Comparison of ENCODE assay signal across 8 cellular contexts in genomic region chr9:4986291-4986690, GRCh38. TPM values are rescaled to one million over a fixed set of nuclear protein-coding genes. Genes with fewer than 3 reads are reported as not detected.
DNase-seq lines count a peak whose midpoint lies in the region; ATAC-seq and TF ChIP-seq lines count a peak whose summit lies in the region.

No MANE protein-coding gene starts in this region.

- H3K27ac Mint-ChIP-seq in activated CD4-positive, alpha-beta memory T cell treated with anti-CD3 and anti-CD28 coated beads, Interleukin-2, amount 10 ng/mL, durations not matched to agents 7 days and 5 days, result peak overlapping the region; percentile 90
- peak overlapping the region; percentile 81 to 95 (median 92) for H3K27ac Mint-ChIP-seq in immature natural killer cell

- H3K9ac ChIP-seq in SK-N-SH, result peak overlapping the region; percentile 90

- H3F3A ChIP-seq in SK-N-SH (replicated peaks; ENCODE audit: insufficient read depth), result peaks cover 25% of the 10 kb centered on the region

- H3K9me3 ChIP-seq in SK-N-SH (no peaks in the 10 kb centered on the region), suprapubic skin (no peaks in the 10 kb centered on the region)

- peaks cover 42% of the 10 kb centered on the region for H3K4me1 Mint-ChIP-seq in activated CD4-positive, alpha-beta memory T cell treated with anti-CD3 and anti-CD28 coated beads, Interleukin-2, amount 10 ng/mL, durations not matched to agents 7 days and 5 days
- peaks cover 11 to 30% of the 10 kb centered on the region in 2 donors for H3K4me1 Mint-ChIP-seq in immature natural killer cell

- H3K4me1 ChIP-seq in SK-N-SH (ENCODE audit: control insufficient read depth in 1 of 2, insufficient read depth in 2 of 2, low read depth in 1 of 2, low read length in 1 of 2) (peaks cover 12 to 14% of the 10 kb centered on the region in 2 experiments; a peak in 3 of 4 replicates), suprapubic skin (peaks cover 48% of the 10 kb centered on the region)

- POLR2A ChIA-PET in SK-N-SH (lab: Yijun Ruan, JAX), result interaction anchor here (0.9 kb wide), 1 partner anchor 11 kb away, joined by 3 read pairs; no protein-coding TSS in a partner anchor
- POLR2A ChIA-PET in activated CD4-positive, alpha-beta memory T cell treated with anti-CD3 and anti-CD28 coated beads, Interleukin-2, amount 10 ng/mL, durations not matched to agents 7 days and 5 days (lab: Charles Lee), result interaction anchor here (0.7 to 3.5 kb wide), 16 partner anchors 16 to 1459 kb away, joined by 3 to 41 read pairs (median 9); partner anchors contain the start of genes AK3, CDC37L1, PLGRKT and RCL1

- H3K4me2 ChIP-seq in SK-N-SH, result peak overlapping the region; percentile 88

- no peak for DNase-seq in SK-N-SH
- DNase-seq in activated CD4-positive, alpha-beta memory T cell treated with anti-CD3 and anti-CD28 coated beads, Interleukin-2, amount 10 ng/mL, durations not matched to agents 7 days and 5 days, result no peak
- no peak for DNase-seq in immature natural killer cell
- no peak for DNase-seq in suprapubic skin (ENCODE audit: low spot score in 2 of 2)
- no peak for DNase-seq in NCI-H524 (lab: John Stamatoyannopoulos, UW)
- DNase-seq in 8988T, result no peak
- DNase-seq in HCEC 1CT, result no peak

- no peaks in the 10 kb centered on the region for H3K27me3 ChIP-seq in SK-N-SH (ENCODE audit: insufficient read depth)
- no peaks in the 10 kb centered on the region for H3K27me3 ChIP-seq in suprapubic skin

- TF ChIP-seq CTCF in SK-N-SH (IDR thresholded peaks at IDR 0.05), result no peak
- TF ChIP-seq CTCF in suprapubic skin (IDR thresholded peaks at IDR 0.05), result no peak

- no peak for TF ChIP-seq EP300 in SK-N-SH (IDR thresholded peaks at IDR 0.05; ENCODE audit: borderline replicate concordance in 1 of 2, low read depth in 1 of 2, low read length in 1 of 2)
- no peak for TF ChIP-seq EP300 in suprapubic skin (IDR thresholded peaks at IDR 0.05)

- peaks cover 57% of the 10 kb centered on the region for H3K79me2 ChIP-seq in SK-N-SH (ENCODE audit: insufficient read depth)

- TF ChIP-seq POLR2A in suprapubic skin (IDR thresholded peaks at IDR 0.05), result no peak

- H3K27ac ChIP-seq in SK-N-SH (ENCODE audit: low read depth in 2 of 2, low read length in 1 of 2) (peak overlapping the region in 1 of 2 experiments; percentile 97; a peak in 1 of 4 replicates), suprapubic skin (peak overlapping the region; percentile 98)

- H3K4me3 ChIP-seq in SK-N-SH (ENCODE audit: low read depth in 2 of 2, low read length in 1 of 2), result peak overlapping the region; percentile 82 to 86; a peak in 3 of 4 replicates
- peak overlapping the region; percentile 98 for H3K4me3 ChIP-seq in suprapubic skin

- H3K4me3 Mint-ChIP-seq in activated CD4-positive, alpha-beta memory T cell treated with anti-CD3 and anti-CD28 coated beads, Interleukin-2, amount 10 ng/mL, durations not matched to agents 7 days and 5 days, result peak overlapping the region; percentile 87
- H3K4me3 Mint-ChIP-seq in immature natural killer cell, result peak overlapping the region; percentile 90 to 97 (median 93)

- H3K9me2 ChIP-seq in SK-N-SH, result no peaks in the 10 kb centered on the region

- no peak for TF ChIP-seq RAD21 in SK-N-SH (IDR thresholded peaks at IDR 0.05; ENCODE audit: low read length)

- CTCF ChIA-PET in SK-N-SH (lab: Yijun Ruan, JAX), result interaction anchor here (0.6 to 6.4 kb wide), 5 partner anchors 12 to 604 kb away, joined by 3 to 102 read pairs (median 5); no protein-coding TSS in a partner anchor
- CTCF ChIA-PET in activated CD4-positive, alpha-beta memory T cell treated with anti-CD3 and anti-CD28 coated beads, Interleukin-2, amount 10 ng/mL, durations not matched to agents 7 days and 5 days (lab: Charles Lee), result interaction anchor here (0.9 to 5.8 kb wide), 15 partner anchors 8 to 614 kb away, joined by 3 to 54 read pairs (median 7); partner anchors contain the start of gene RCL1

- H4K20me1 ChIP-seq in SK-N-SH (ENCODE audit: insufficient read depth), result 0 out of 2 replicates have a peak, but pooled peaks cover 2% of the 10 kb centered on the region

- no peak for ATAC-seq in SK-N-SH treated with all-trans-retinoic acid at 6 μM for 48 hours

- H2AFZ ChIP-seq in SK-N-SH (ENCODE audit: low read depth), result no peak overlapping the region

- WGBS in SK-N-SH (ENCODE audit: low lambda C conversion rate), result 53% methylated on average over 3 of the region's 3 CpGs
- WGBS in suprapubic skin, result under 1% methylated on average over 3 of the region's 3 CpGs

- peaks cover 12% of the 10 kb centered on the region for H3K36me3 Mint-ChIP-seq in activated CD4-positive, alpha-beta memory T cell treated with anti-CD3 and anti-CD28 coated beads, Interleukin-2, amount 10 ng/mL, durations not matched to agents 7 days and 5 days (ENCODE audit: low read depth)
- H3K36me3 Mint-ChIP-seq in immature natural killer cell, result peaks cover 0 to 3% (median 0%) of the 10 kb centered on the region in 3 donors

- no peaks in the 10 kb centered on the region for H3K27me3 Mint-ChIP-seq in activated CD4-positive, alpha-beta memory T cell treated with anti-CD3 and anti-CD28 coated beads, Interleukin-2, amount 10 ng/mL, durations not matched to agents 7 days and 5 days
- H3K27me3 Mint-ChIP-seq in immature natural killer cell (ENCODE audit: low read depth in 3 of 3), result peaks cover 0 to 2% (median 0%) of the 10 kb centered on the region in 3 donors

- no peaks in the 10 kb centered on the region for H3K9me3 Mint-ChIP-seq in activated CD4-positive, alpha-beta memory T cell treated with anti-CD3 and anti-CD28 coated beads, Interleukin-2, amount 10 ng/mL, durations not matched to agents 7 days and 5 days
- no peaks in the 10 kb centered on the region for H3K9me3 Mint-ChIP-seq in immature natural killer cell

- H3K36me3 ChIP-seq in SK-N-SH (replicated peaks in 1 of 2; ENCODE audit: control insufficient read depth in 1 of 2, insufficient read depth in 2 of 2, low read length in 1 of 2), result peaks cover 3 to 6% of the 10 kb centered on the region in 2 experiments
- H3K36me3 ChIP-seq in suprapubic skin, result peaks cover 6% of the 10 kb centered on the region

TF ChIP-seq in SK-N-SH, 30 proteins besides CTCF, POLR2A, EP300 and RAD21:
- no peak for TF ChIP-seq CHD2 (IDR thresholded peaks at IDR 0.05; ENCODE audit: low read length, partially characterized antibody)

TF ChIP-seq in SK-N-SH treated with all-trans-retinoic acid at 6 μM for 48 hours, 23 proteins besides CTCF, POLR2A, EP300 and RAD21 (continues in another document):
- TF ChIP-seq CREB5 (CRISPR knock-in tag; IDR thresholded peaks at IDR 0.05; ENCODE audit: low read depth), result no peak
- no peak for TF ChIP-seq ARNTL (CRISPR knock-in tag; IDR thresholded peaks at IDR 0.05; ENCODE audit: borderline replicate concordance, low read depth)
- TF ChIP-seq ZNF565 (CRISPR knock-in tag; conservative IDR thresholded peaks at IDR 0.05; ENCODE audit: low read depth), result no peak
- TF ChIP-seq ZFP3 (CRISPR knock-in tag; IDR thresholded peaks at IDR 0.05), result no peak
- no peak for TF ChIP-seq TSHZ2 (CRISPR knock-in tag; IDR thresholded peaks at IDR 0.05)
- TF ChIP-seq GLIS3 (CRISPR knock-in tag; IDR thresholded peaks at IDR 0.05), result no peak
- TF ChIP-seq ESRRG (CRISPR knock-in tag; IDR thresholded peaks at IDR 0.05), result no peak
- TF ChIP-seq ISL1 (CRISPR knock-in tag; IDR thresholded peaks at IDR 0.05), result no peak
- TF ChIP-seq PPARA (CRISPR knock-in tag; IDR thresholded peaks at IDR 0.05; ENCODE audit: borderline replicate concordance), result no peak
- no peak for TF ChIP-seq SNAI2 (CRISPR knock-in tag; IDR thresholded peaks at IDR 0.05)
- no peak for TF ChIP-seq OSR1 (CRISPR knock-in tag; IDR thresholded peaks at IDR 0.05)
- no peak for TF ChIP-seq BACH2 (CRISPR knock-in tag; IDR thresholded peaks at IDR 0.05; ENCODE audit: borderline replicate concordance)
- TF ChIP-seq TCF4 (CRISPR knock-in tag; IDR thresholded peaks at IDR 0.05; ENCODE audit: borderline replicate concordance), result no peak
- no peak for TF ChIP-seq CSDC2 (CRISPR knock-in tag; IDR thresholded peaks at IDR 0.05)

RNA-seq across cellular contexts. Expression of gene JAK2, which starts 1.2 kb away (rescaled TPM):
- polyA plus RNA-seq in SK-N-SH (2012; rRNA removed) (1.3 and 2.3 TPM in 2 replicates), immature natural killer cell (10 to 100 TPM in 1 of 3 donors, 1 to 10 TPM in 2; 5.7 to 14.7 (median 6.8) TPM)
- 1.9 and 2.3 TPM in 2 replicates for polyA plus RNA-seq in SK-N-SH (2012; cell fraction: cytosol; rRNA removed)
- polyA plus RNA-seq in SK-N-SH (2012; cell fraction: nucleus; rRNA removed), result 1.9 and 3.7 TPM in 2 replicates
- 10 to 100 TPM; 27.2 to 30.0 TPM for total RNA-seq in activated CD4-positive, alpha-beta memory T cell treated with anti-CD3 and anti-CD28 coated beads, Interleukin-2, amount 10 ng/mL, durations not matched to agents 7 days and 5 days
- total RNA-seq in suprapubic skin, result 10 to 100 TPM; 25.4 to 64.0 (median 36.5) TPM
